In genomic region chr1:114694540-114695310, GRCh38 we compare ENCODE assay signal across 3 cellular contexts.
TF ChIP-seq lines count a peak whose summit lies in the region.

No MANE protein-coding gene starts in this region.

TF ChIP-seq in SK-N-SH, 30 proteins besides CTCF, POLR2A, EP300 and RAD21:
- TF ChIP-seq TEAD4 (IDR thresholded peaks at IDR 0.05; ENCODE audit: borderline replicate concordance, insufficient read depth) = no peak
- no peak for TF ChIP-seq EZH2phosphoT487 (IDR thresholded peaks at IDR 0.05; ENCODE audit: borderline replicate concordance, low read depth)
- no peak for TF ChIP-seq NFIC (IDR thresholded peaks at IDR 0.05; ENCODE audit: borderline replicate concordance)
- no peak for TF ChIP-seq IRF3 (IDR thresholded peaks at IDR 0.05; ENCODE audit: low read depth, low read length)
- no peak for TF ChIP-seq RXRA (IDR thresholded peaks at IDR 0.05; ENCODE audit: borderline replicate concordance, low read depth)
- no peak for TF ChIP-seq FOXJ3 (CRISPR knock-in tag; IDR thresholded peaks at IDR 0.05)

TF ChIP-seq in SK-N-SH treated with all-trans-retinoic acid at 6 μM for 48 hours, 23 proteins besides CTCF, POLR2A, EP300 and RAD21:
- no peak for TF ChIP-seq ZFP30 (CRISPR knock-in tag; IDR thresholded peaks at IDR 0.05)
- no peak for TF ChIP-seq GLIS3 (CRISPR knock-in tag; IDR thresholded peaks at IDR 0.05)
- TF ChIP-seq PPARA (CRISPR knock-in tag; IDR thresholded peaks at IDR 0.05; ENCODE audit: borderline replicate concordance) = no peak
- no peak for TF ChIP-seq ZFP3 (CRISPR knock-in tag; IDR thresholded peaks at IDR 0.05)

TF ChIP-seq in K562, 482 proteins besides CTCF, POLR2A, EP300 and RAD21:
- no peak for TF ChIP-seq YY1 (IDR thresholded peaks at IDR 0.05; ENCODE audit: borderline replicate concordance in 1 of 3, control insufficient read depth in 1 of 3, extremely low read depth in 1 of 3, insufficient read depth in 3 of 3, insufficient read length in 1 of 3, insufficient replicate concordance in 2 of 3, low read depth in 1 of 3, low read length in 2 of 3)
- no peak for TF ChIP-seq MAFF (IDR thresholded peaks at IDR 0.05; ENCODE audit: low read length)
- 0 out of 2 replicates have a peak, but pooled peaks have one; percentile 21 for TF ChIP-seq ZNF778 (CRISPR knock-in tag; IDR thresholded peaks at IDR 0.05)
TF ChIP-seq in K562: peak in this region for 1.
